ENCODE assay signal across 23 cellular contexts in the genomic region with DNA sequence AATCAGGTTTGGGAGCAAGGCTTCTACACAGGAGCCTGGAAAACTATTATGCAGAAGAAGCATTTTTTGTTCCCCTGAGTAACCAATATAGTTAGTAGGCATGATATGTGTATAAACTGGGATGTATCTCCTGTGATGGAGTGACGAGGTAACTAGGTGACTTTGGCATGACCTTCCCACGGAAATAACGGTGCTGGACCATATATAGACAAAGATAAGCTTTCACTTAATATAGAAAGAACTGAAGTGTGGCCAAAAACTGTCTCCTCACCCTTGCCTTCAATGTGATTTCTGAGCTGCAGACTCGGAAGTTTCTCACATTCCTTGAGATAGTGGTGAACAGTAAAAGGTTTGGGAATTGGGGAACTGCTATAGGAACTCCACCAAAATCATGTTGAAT.
"Had no signal": no experiment of that assay in that cellular context is flagged by ENCODE, and none has a peak within 500 bp of the region (broad histone marks: within the 10 kb centered on the region; RNA-seq: fewer than 3 reads in every experiment).

No MANE protein-coding gene starts in this region.

- H3K4me3 ChIP-seq: esophagus squamous epithelium, smooth muscle cell, testis had no signal

- H3K27ac ChIP-seq: testis had no signal

- H3K9me3 ChIP-seq: esophagus squamous epithelium, testis had no signal

- H3K4me1 ChIP-seq: testis had no signal

- H3K36me3 ChIP-seq: esophagus squamous epithelium had no signal

- H3K27me3 ChIP-seq: esophagus squamous epithelium, testis had no signal

- DNase-seq: activated B cell treated with CpG ODN at 0.5 μM for 24 hours; activated CD4-positive, alpha-beta memory T cell treated with anti-CD3 and anti-CD28 coated beads, Interleukin-2, amount 10 ng/mL, durations not matched to agents 7 days and 5 days; activated CD4-positive, alpha-beta T cell treated with anti-CD3 and anti-CD28 coated beads for 4 hours; activated naive CD4-positive, alpha-beta T cell; activated naive CD8-positive, alpha-beta T cell treated with anti-CD3 and anti-CD28 coated beads for 36 hours; activated T-cell treated with anti-CD3 and anti-CD28 coated beads, Interleukin-2, amount 50 U/mL, for 1 hour; amniotic stem cell; caudate nucleus; cortex of kidney; effector CD8-positive, alpha-beta T cell; esophagus squamous epithelium; hippocampal formation; left colon; mammary epithelial cell; midbrain; posterior cingulate gyrus; stimulated activated CD4-positive, alpha-beta T cell treated with anti-CD3 and anti-CD28 coated beads, Interleukin-4, amount 100 ng/mL, for 1 hour; stimulated activated naive CD8-positive, alpha-beta T cell treated with anti-CD3 and anti-CD28 coated beads, Interleukin-15, amount 100 ng/mL, for 72 hours; T-cell; testis had no signal

- ATAC-seq: activated T-helper 17 cell treated with anti-CD3 and anti-CD28 coated beads, Interleukin-2, amount 50 U/mL, for 72 hours; left colon; SK-N-SH treated with all-trans-retinoic acid at 6 μM for 48 hours; stimulated activated naive CD8-positive, alpha-beta T cell treated with anti-CD3 and anti-CD28 coated beads, Interleukin-15, amount 100 ng/mL, for 72 hours; T-cell had no signal
